8 cellular contexts compared by ENCODE assay signal in genomic region chr16:49484454-49484853, GRCh38.
DNase-seq lines count a peak whose midpoint lies in the region; ATAC-seq and TF ChIP-seq lines count a peak whose summit lies in the region.

No MANE protein-coding gene starts in this region.

- no peak overlapping the region for H3K4me3 ChIP-seq in osteoblast (ENCODE audit: insufficient read depth, low read length)

- H3K27ac ChIP-seq in foreskin keratinocyte, result no peak overlapping the region
- H3K27ac ChIP-seq in osteoblast (ENCODE audit: low read depth, low read length), result no peak overlapping the region

- H3K36me3 ChIP-seq in osteoblast (ENCODE audit: insufficient read depth, low read length), result no peaks in the 10 kb centered on the region

- H3K27me3 ChIP-seq in foreskin keratinocyte (no peaks in the 10 kb centered on the region), osteoblast (ENCODE audit: insufficient read depth, low read length) (peaks cover 4% of the 10 kb centered on the region)

- no peak overlapping the region for H3K27ac Mint-ChIP-seq in HFFc6

- H3K79me2 ChIP-seq in osteoblast (ENCODE audit: insufficient read depth, low read length), result no peaks in the 10 kb centered on the region

- no peaks in the 10 kb centered on the region for H3K4me1 Mint-ChIP-seq in HFFc6 (ENCODE audit: low read depth)

- no peaks in the 10 kb centered on the region for H3K27me3 Mint-ChIP-seq in HFFc6 (ENCODE audit: insufficient read depth)

- H3K4me2 ChIP-seq in osteoblast (ENCODE audit: insufficient read depth, low read length), result no peak overlapping the region

- peak; percentile 16 for ATAC-seq in foreskin keratinocyte

- no peak for TF ChIP-seq CTCF in foreskin keratinocyte (conservative IDR thresholded peaks at IDR 0.05)
- no peak for TF ChIP-seq CTCF in osteoblast (IDR thresholded peaks at IDR 0.05; ENCODE audit: extremely low read depth, low read depth, low read length)
- TF ChIP-seq CTCF in HFFc6 (IDR thresholded peaks at IDR 0.05), result no peak

- no peaks in the 10 kb centered on the region for H3K9me3 ChIP-seq in osteoblast (ENCODE audit: low read depth, low read length)

- DNase-seq in NCI-H1105 treated with DMSO at 0.1 percent for 48 hours (lab: John Stamatoyannopoulos, UW) (peak; percentile 26), NCI-H1105 (lab: John Stamatoyannopoulos, UW) (no peak), NCI-H774 (lab: John Stamatoyannopoulos, UW) (peak; percentile 72), foreskin keratinocyte (no peak), osteoblast (ENCODE audit: insufficient read length, low spot score, missing footprints) (peak; percentile 92), HPDE6-E6E7 (ENCODE audit: extremely low spot score) (no peak), HFFc6 (no peak), activated gamma-delta T cell (lab: John Stamatoyannopoulos, UW) (no peak)

- no peaks in the 10 kb centered on the region for H3K36me3 Mint-ChIP-seq in HFFc6 (ENCODE audit: low read depth)

- H4K20me1 ChIP-seq in osteoblast (ENCODE audit: insufficient read depth, low read length), result no peaks in the 10 kb centered on the region

- no peak overlapping the region for H2AFZ ChIP-seq in osteoblast (ENCODE audit: low read length)

- H3K4me1 ChIP-seq in foreskin keratinocyte (no peaks in the 10 kb centered on the region), osteoblast (ENCODE audit: insufficient read depth, low read length) (no peaks in the 10 kb centered on the region)

- peaks cover 3% of the 10 kb centered on the region; the same call in 1 of the 2 replicates for H3K9me3 Mint-ChIP-seq in HFFc6

- H3K4me3 Mint-ChIP-seq in HFFc6, result no peak overlapping the region

Comparison
In these comparisons a context has a peak if more than half of its experiments do, and no peak if none do; other contexts are left out.
1. DNase-seq: peak in NCI-H1105 treated with DMSO at 0.1 percent for 48 hours (single experiment), NCI-H774 (single experiment) and osteoblast (single experiment); none in NCI-H1105 (single experiment), foreskin keratinocyte (0 of 2), HPDE6-E6E7 (single experiment), HFFc6 (single experiment) and activated gamma-delta T cell (single experiment).